Comparison of ENCODE assay signal across 33 cellular contexts in genomic region chr15:56654216-56654615, GRCh38.
"Had no signal": no experiment of that assay in that cellular context is flagged by ENCODE, and none has a peak within 500 bp of the region (broad histone marks: within the 10 kb centered on the region; RNA-seq: fewer than 3 reads in every experiment).

No MANE protein-coding gene starts in this region.

- H3K9me3 Mint-ChIP-seq: activated CD4-positive, alpha-beta memory T cell treated with anti-CD3 and anti-CD28 coated beads, Interleukin-2, amount 10 ng/mL, durations not matched to agents 7 days and 5 days; activated naive CD4-positive, alpha-beta T cell treated with anti-CD3 and anti-CD28 coated beads, Interleukin-2, amount 10 ng/mL, durations not matched to agents 7 days and 5 days; activated naive CD8-positive, alpha-beta T cell treated with anti-CD3 and anti-CD28 coated beads, Interleukin-2, amount 50 U/mL, for 24 hours; brain had no signal

- H3K4me1 Mint-ChIP-seq: brain, T-helper 17 cell had no signal

- H3K4me2 ChIP-seq: SK-N-SH had no signal

- H3K4me3 ChIP-seq: K562, MG63, SJSA1 had no signal

- H3K36me3 ChIP-seq: WERI-Rb-1 had no signal

- H3K27me3 Mint-ChIP-seq: activated CD4-positive, alpha-beta memory T cell treated with anti-CD3 and anti-CD28 coated beads, Interleukin-2, amount 10 ng/mL, durations not matched to agents 7 days and 5 days; activated CD8-positive, alpha-beta memory T cell treated with anti-CD3 and anti-CD28 coated beads, Interleukin-2, amount 10 ng/mL, durations not matched to agents 7 days and 5 days; activated naive CD4-positive, alpha-beta T cell treated with anti-CD3 and anti-CD28 coated beads, Interleukin-2, amount 10 ng/mL, durations not matched to agents 7 days and 5 days; activated naive CD8-positive, alpha-beta T cell; activated naive CD8-positive, alpha-beta T cell treated with anti-CD3 and anti-CD28 coated beads, Interleukin-2, amount 50 U/mL, for 24 hours; brain; T-helper 17 cell had no signal

- H3K9ac ChIP-seq: SK-N-SH had no signal

- H3K27ac ChIP-seq: SJSA1, WERI-Rb-1 had no signal

- DNase-seq: activated CD4-positive, alpha-beta memory T cell treated with anti-CD3 and anti-CD28 coated beads, Interleukin-2, amount 10 ng/mL, durations not matched to agents 7 days and 5 days; activated CD4-positive, alpha-beta T cell treated with anti-CD3 and anti-CD28 coated beads for 1 hour; activated CD4-positive, alpha-beta T cell treated with anti-CD3 and anti-CD28 coated beads for 48 hours; activated CD4-positive, CD25-positive, alpha-beta regulatory T cell; activated CD8-positive, alpha-beta memory T cell treated with anti-CD3 and anti-CD28 coated beads for 24 hours; activated CD8-positive, alpha-beta memory T cell treated with anti-CD3 and anti-CD28 coated beads, Interleukin-2, amount 10 ng/mL, durations not matched to agents 7 days and 5 days; activated CD8-positive, alpha-beta memory T cell treated with anti-CD3 and anti-CD28 coated beads, Interleukin-2, amount 50 U/mL, for 48 hours; activated effector memory CD4-positive, alpha-beta T cell treated with Interleukin-2 at 50 U/mL for 16 hours; activated naive CD4-positive, alpha-beta T cell treated with anti-CD3 and anti-CD28 coated beads, Interleukin-2, amount 10 ng/mL, durations not matched to agents 7 days and 5 days; activated naive CD8-positive, alpha-beta T cell treated with anti-CD3 and anti-CD28 coated beads, Interleukin-2, amount 50 U/mL, for 24 hours; activated T-cell treated with anti-CD3 and anti-CD28 coated beads, Interleukin-2, amount 50 U/mL, for 48 hours; anterior cingulate cortex; caudate nucleus; Karpas-422; MG63; MV-4-11; NCI-H1092; NCI-H1436 treated with DMSO at 0.1 percent for 48 hours; NCI-H1694 treated with DMSO at 0.1 percent for 48 hours; NCI-H2029; NCI-H345; NCI-H524 treated with DMSO at 0.1 percent for 48 hours; RPMI8226; SHP77 treated with DMSO at 0.1 percent for 48 hours; SK-N-SH; T-helper 17 cell; T-helper 9 cell; WERI-Rb-1 had no signal

- H3K4me1 ChIP-seq: SJSA1 had no signal

- ATAC-seq: activated CD8-positive, alpha-beta memory T cell treated with anti-CD3 and anti-CD28 coated beads, Interleukin-2, amount 10 ng/mL, durations not matched to agents 7 days and 5 days; activated naive CD8-positive, alpha-beta T cell treated with anti-CD3 and anti-CD28 coated beads, Interleukin-2, amount 50 U/mL, for 24 hours; K562; Panc1; T-helper 17 cell had no signal

- H3K27ac Mint-ChIP-seq: activated CD4-positive, alpha-beta memory T cell treated with anti-CD3 and anti-CD28 coated beads, Interleukin-2, amount 10 ng/mL, durations not matched to agents 7 days and 5 days; activated CD8-positive, alpha-beta memory T cell treated with anti-CD3 and anti-CD28 coated beads, Interleukin-2, amount 10 ng/mL, durations not matched to agents 7 days and 5 days; activated naive CD4-positive, alpha-beta T cell treated with anti-CD3 and anti-CD28 coated beads, Interleukin-2, amount 10 ng/mL, durations not matched to agents 7 days and 5 days; activated naive CD8-positive, alpha-beta T cell; activated naive CD8-positive, alpha-beta T cell treated with anti-CD3 and anti-CD28 coated beads, Interleukin-2, amount 50 U/mL, for 24 hours; brain; T-helper 17 cell had no signal

- H3K9me2 ChIP-seq: SK-N-SH had no signal

- H3K9me3 ChIP-seq: MG63, SJSA1, SK-N-SH had no signal

- H3K27me3 ChIP-seq: MG63, SJSA1 had no signal

- H3K36me3 Mint-ChIP-seq: brain had no signal

- H3K4me3 Mint-ChIP-seq: activated CD4-positive, alpha-beta memory T cell treated with anti-CD3 and anti-CD28 coated beads, Interleukin-2, amount 10 ng/mL, durations not matched to agents 7 days and 5 days; activated CD8-positive, alpha-beta memory T cell treated with anti-CD3 and anti-CD28 coated beads, Interleukin-2, amount 10 ng/mL, durations not matched to agents 7 days and 5 days; activated naive CD4-positive, alpha-beta T cell treated with anti-CD3 and anti-CD28 coated beads, Interleukin-2, amount 10 ng/mL, durations not matched to agents 7 days and 5 days; activated naive CD8-positive, alpha-beta T cell; activated naive CD8-positive, alpha-beta T cell treated with anti-CD3 and anti-CD28 coated beads, Interleukin-2, amount 50 U/mL, for 24 hours; brain; T-helper 17 cell had no signal
